23 cellular contexts compared by ENCODE assay signal in the genomic region with DNA sequence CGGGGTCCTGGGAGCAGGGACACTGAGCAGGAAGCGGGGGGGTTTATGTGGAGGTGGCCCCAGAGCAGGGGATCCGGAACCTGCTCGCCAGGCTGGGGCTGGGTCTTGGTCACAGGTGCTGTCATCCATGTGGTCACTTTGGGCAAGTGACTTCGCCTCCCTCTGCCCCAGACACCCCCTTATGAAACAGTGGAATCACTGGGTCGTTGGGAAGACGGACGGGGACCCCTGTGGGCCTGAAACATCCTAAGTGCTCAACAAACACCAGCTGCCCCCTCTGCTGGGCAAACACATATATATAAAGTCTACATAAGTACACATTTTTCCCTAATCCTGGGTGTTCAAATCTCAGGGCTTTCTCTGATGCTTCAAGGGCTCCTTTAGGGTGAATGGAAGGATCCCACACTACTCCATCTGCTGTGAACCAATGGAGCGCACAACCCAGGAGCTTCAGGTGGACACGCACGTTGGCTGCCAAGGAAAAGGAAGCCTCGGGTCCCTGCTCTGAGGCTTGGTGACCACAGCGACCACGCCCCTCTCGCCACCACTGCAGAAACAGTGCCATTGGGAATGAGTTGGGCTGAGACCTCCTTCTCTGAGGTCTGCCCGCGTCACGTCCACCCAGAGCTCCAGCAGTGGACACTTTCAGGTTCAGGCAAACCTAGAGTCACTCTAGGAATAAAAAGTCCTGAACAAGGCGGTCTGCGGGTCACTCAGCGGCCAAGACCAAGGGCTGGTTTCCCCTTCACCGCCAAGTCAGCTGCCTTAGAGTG. TPM values are rescaled to one million over a fixed set of nuclear protein-coding genes. Genes with fewer than 3 reads are reported as not detected.
A peak's percentile ranks its signal among the peaks of the same experiment; 100 is the strongest.
DNase-seq lines count a peak whose midpoint lies in the region; ATAC-seq and TF ChIP-seq lines count a peak whose summit lies in the region.
"Had no signal": no experiment of that assay in that cellular context is flagged by ENCODE, and none has a peak within 500 bp of the region (broad histone marks: within the 10 kb centered on the region; RNA-seq: fewer than 3 reads in every experiment).

No MANE protein-coding gene starts in this region.

- H2AK5ac ChIP-seq in neuronal stem cell (ENCODE audit: low read depth, low read length) (no peak overlapping the region), mesenchymal stem cell (ENCODE audit: low read length, severe bottlenecking) (no peak overlapping the region)

- no peak overlapping the region for H3K4ac ChIP-seq in neuronal stem cell (ENCODE audit: low read length)
- no peak overlapping the region for H3K4ac ChIP-seq in mesenchymal stem cell (ENCODE audit: low read depth in 1 of 2, low read length in 2 of 2)

- H2BK5ac ChIP-seq in neuronal stem cell (ENCODE audit: low read length) (no peak overlapping the region), mesenchymal stem cell (ENCODE audit: low read depth, low read length, poor library complexity, severe bottlenecking) (no peak overlapping the region)

- TF ChIP-seq CTCF in GM12874 (IDR thresholded peaks at IDR 0.05; ENCODE audit: insufficient read depth, low read depth, low read length) (0 out of 2 replicates have a peak, but pooled peaks have one; percentile 2), Loucy (conservative IDR thresholded peaks at IDR 0.05; ENCODE audit: low read length) (peak; percentile 41), astrocyte of the spinal cord (IDR thresholded peaks at IDR 0.05; ENCODE audit: low read depth, low read length) (peak; percentile 12), MM.1S (IDR thresholded peaks at IDR 0.05; ENCODE audit: low read length) (no peak)

- no peaks in the 10 kb centered on the region for H3K4me1 ChIP-seq in Loucy (ENCODE audit: insufficient read depth, low read length, poor library complexity, severe bottlenecking)
- peaks cover 0 to 2% of the 10 kb centered on the region in 2 donors for H3K4me1 ChIP-seq in neuronal stem cell (ENCODE audit: control insufficient read depth in 2 of 2, insufficient read depth in 1 of 2, low read depth in 1 of 2, low read length in 2 of 2)
- H3K4me1 ChIP-seq in mesenchymal stem cell (ENCODE audit: control insufficient read depth, insufficient read depth, low read depth, low read length): peaks cover 16% of the 10 kb centered on the region
- H3K4me1 ChIP-seq in MM.1S (ENCODE audit: low read length): no peaks in the 10 kb centered on the region
- H3K4me1 ChIP-seq: adrenal gland, parathyroid adenoma had no signal

- H2BK15ac ChIP-seq in neuronal stem cell (ENCODE audit: low read length) (no peak overlapping the region), mesenchymal stem cell (ENCODE audit: low read depth, poor library complexity, severe bottlenecking) (no peak overlapping the region)

- H3F3A ChIP-seq in Loucy (ENCODE audit: low read depth): no peaks in the 10 kb centered on the region
- H3F3A ChIP-seq in MM.1S (ENCODE audit: insufficient read depth, low read length): no peaks in the 10 kb centered on the region

- no peak overlapping the region for H3K9ac ChIP-seq in Loucy (ENCODE audit: low read depth, low read length, poor library complexity, severe bottlenecking)
- no peak overlapping the region for H3K9ac ChIP-seq in neuronal stem cell (ENCODE audit: low read depth, low read length, poor library complexity)
- no peak overlapping the region for H3K9ac ChIP-seq in mesenchymal stem cell (ENCODE audit: low read length)
- no peak overlapping the region for H3K9ac ChIP-seq in MM.1S (ENCODE audit: low read length)
- H3K9ac ChIP-seq: parathyroid adenoma had no signal

- no peak overlapping the region for H3K4me2 ChIP-seq in Loucy (ENCODE audit: low read depth, low read length, poor library complexity, severe bottlenecking)
- H3K4me2 ChIP-seq in neuronal stem cell (ENCODE audit: insufficient read depth, low read length, poor library complexity, severe bottlenecking): no peak overlapping the region
- no peak overlapping the region for H3K4me2 ChIP-seq in mesenchymal stem cell (ENCODE audit: low read length, poor library complexity, severe bottlenecking)
- H3K4me2 ChIP-seq in MM.1S (ENCODE audit: low read depth, low read length): no peak overlapping the region

- H3K18ac ChIP-seq in neuronal stem cell (ENCODE audit: low read length) (peak overlapping the region; percentile 25), mesenchymal stem cell (ENCODE audit: low read depth in 1 of 2, low read length in 2 of 2) (no peak overlapping the region)

- DNase-seq in astrocyte of the spinal cord (ENCODE audit: low read depth, low spot score): no peak
- no peak for DNase-seq in neuronal stem cell (ENCODE audit: low spot score)
- DNase-seq in mesenchymal stem cell: no peak
- DNase-seq in MM.1S: no peak
- no peak for DNase-seq in GDM1 (lab: John Stamatoyannopoulos, UW)
- DNase-seq: activated CD4-positive, alpha-beta T cell treated with anti-CD3 and anti-CD28 coated beads for 48 hours; activated CD8-positive, alpha-beta memory T cell treated with anti-CD3 and anti-CD28 coated beads, Interleukin-2, amount 50 U/mL, for 4 hours; activated gamma-delta T cell; adrenal gland; Calu3; caudate nucleus; head of caudate nucleus; NCI-H1436; NCI-H2171 treated with DMSO at 0.1 percent for 48 hours; NCI-H748 treated with DMSO at 0.1 percent for 48 hours; stimulated activated CD4-positive, alpha-beta T cell treated with anti-CD3 and anti-CD28 coated beads, Interleukin-2, amount 100 ng/mL, for 24 hours; T1000 had no signal

- H4K20me1 ChIP-seq in Loucy (ENCODE audit: insufficient read depth, low read length, poor library complexity, severe bottlenecking): no peaks in the 10 kb centered on the region
- H4K20me1 ChIP-seq in MM.1S (ENCODE audit: insufficient read depth, low read length): no peaks in the 10 kb centered on the region

- H3K79me2 ChIP-seq in Loucy (ENCODE audit: insufficient read depth, low read length): no peaks in the 10 kb centered on the region
- H3K79me2 ChIP-seq in MM.1S (ENCODE audit: low read length): no peaks in the 10 kb centered on the region

- no CpG with 5 or more reads among the region's 22 CpGs for WGBS in neuronal stem cell (ENCODE audit: extremely low coverage in 2 of 2, insufficient read length in 2 of 2, insufficient replicate concordance in 1 of 2), 2 donors
- WGBS in mesenchymal stem cell: 96% methylated on average over 22 of the region's 22 CpGs

- H2BK12ac ChIP-seq in neuronal stem cell (ENCODE audit: low read length): no peak overlapping the region
- no peak overlapping the region for H2BK12ac ChIP-seq in mesenchymal stem cell (ENCODE audit: low read length in 2 of 2)

- peaks cover 13% of the 10 kb centered on the region for H3K79me1 ChIP-seq in neuronal stem cell (ENCODE audit: low read depth, low read length)
- H3K79me1 ChIP-seq in mesenchymal stem cell (replicated peaks; ENCODE audit: low read length, poor library complexity, severe bottlenecking): peaks cover 50% of the 10 kb centered on the region

- H2BK120ac ChIP-seq in neuronal stem cell (ENCODE audit: low read depth, low read length) (no peak overlapping the region), mesenchymal stem cell (ENCODE audit: low read depth, low read length) (no peak overlapping the region)

- no peak for ATAC-seq in GM21619 (IDR thresholded peaks at IDR 0.05; ENCODE audit: unreplicated experiment)
- ATAC-seq: naive thymus-derived CD4-positive, alpha-beta T cell; Panc1 had no signal

- H3K27me3 ChIP-seq in Loucy (ENCODE audit: insufficient read depth, low read length, poor library complexity, severe bottlenecking) (no peaks in the 10 kb centered on the region), neuronal stem cell (ENCODE audit: control insufficient read depth in 3 of 3, insufficient read depth in 3 of 3, low read depth in 1 of 3, low read length in 3 of 3) (no peaks in the 10 kb centered on the region), mesenchymal stem cell (ENCODE audit: control insufficient read depth in 1 of 2, insufficient read depth in 1 of 2, low read length in 2 of 2) (no peaks in the 10 kb centered on the region), MM.1S (replicated peaks; ENCODE audit: insufficient read depth, low read length) (no peaks in the 10 kb centered on the region)
- H3K27me3 ChIP-seq: adrenal gland had no signal

- H2AFZ ChIP-seq in Loucy (ENCODE audit: low read length) (no peak overlapping the region), neuronal stem cell (ENCODE audit: low read length) (no peak overlapping the region), mesenchymal stem cell (ENCODE audit: low read depth, low read length) (no peak overlapping the region), MM.1S (ENCODE audit: low read length) (no peak overlapping the region)
- H2AFZ ChIP-seq: parathyroid adenoma had no signal

- H3K9me3 ChIP-seq in Loucy (ENCODE audit: insufficient read depth, low read depth, low read length) (no peaks in the 10 kb centered on the region), neuronal stem cell (replicated peaks in 1 of 2; ENCODE audit: control insufficient read depth in 2 of 2, insufficient read depth in 1 of 2, low read depth in 1 of 2, low read length in 2 of 2) (peaks cover 0 to 1% of the 10 kb centered on the region in 2 donors), mesenchymal stem cell (ENCODE audit: control insufficient read depth, low read length) (no peaks in the 10 kb centered on the region), MM.1S (replicated peaks; ENCODE audit: insufficient read depth, low read length) (no peaks in the 10 kb centered on the region)
- H3K9me3 ChIP-seq: adrenal gland had no signal

- H3K36me3 ChIP-seq in Loucy (ENCODE audit: insufficient read depth, low read length) (no peaks in the 10 kb centered on the region), neuronal stem cell (replicated peaks in 1 of 2; ENCODE audit: control insufficient read depth in 2 of 2, insufficient read depth in 2 of 2, low read length in 2 of 2) (peaks cover 16 to 82% of the 10 kb centered on the region in 2 donors), mesenchymal stem cell (ENCODE audit: control insufficient read depth in 1 of 2, insufficient read depth in 2 of 2, low read depth in 1 of 2, low read length in 2 of 2) (peaks cover 72 to 88% of the 10 kb centered on the region in 2 experiments), MM.1S (replicated peaks; ENCODE audit: insufficient read depth, low read length) (no peaks in the 10 kb centered on the region)

- H3K23ac ChIP-seq in neuronal stem cell (ENCODE audit: low read depth, low read length, poor library complexity) (no peak overlapping the region), mesenchymal stem cell (ENCODE audit: low read length in 2 of 2) (no peak overlapping the region)

- H3K27ac ChIP-seq in neuronal stem cell (replicated peaks; ENCODE audit: low read length): no peak overlapping the region
- H3K27ac ChIP-seq in mesenchymal stem cell (ENCODE audit: low read length, poor library complexity, severe bottlenecking): no peak overlapping the region
- no peak overlapping the region for H3K27ac ChIP-seq in MM.1S (ENCODE audit: low read length)
- H3K27ac ChIP-seq: adrenal gland, parathyroid adenoma had no signal

- H4K91ac ChIP-seq in neuronal stem cell (ENCODE audit: low read depth, low read length, poor library complexity) (no peak overlapping the region), mesenchymal stem cell (ENCODE audit: low read length) (no peak overlapping the region)

- H3K9me2 ChIP-seq in Loucy (replicated peaks; ENCODE audit: low read depth, low read length) (no peaks in the 10 kb centered on the region), MM.1S (replicated peaks; ENCODE audit: insufficient read depth, low read length) (no peaks in the 10 kb centered on the region)

- in situ Hi-C loops in astrocyte of the spinal cord (cut with HindIII; ENCODE audit: low sequenced_read_pairs): no loop called here

- no peak overlapping the region for H3K4me3 ChIP-seq in Loucy (ENCODE audit: low read length, poor library complexity, severe bottlenecking)
- H3K4me3 ChIP-seq in astrocyte of the spinal cord (ENCODE audit: low read depth, low read length): no peak overlapping the region
- no peak overlapping the region for H3K4me3 ChIP-seq in neuronal stem cell (ENCODE audit: low read length in 2 of 2)
- no peak overlapping the region for H3K4me3 ChIP-seq in mesenchymal stem cell (ENCODE audit: insufficient read depth in 1 of 2, low read depth in 1 of 2, low read length in 2 of 2)
- H3K4me3 ChIP-seq in MM.1S (ENCODE audit: low read length): no peak overlapping the region
- H3K4me3 ChIP-seq: adrenal gland had no signal

- H3K14ac ChIP-seq in neuronal stem cell (ENCODE audit: low read length) (no peak overlapping the region), mesenchymal stem cell (ENCODE audit: low read length in 2 of 2) (no peak overlapping the region)

- H4K8ac ChIP-seq in neuronal stem cell (ENCODE audit: low read depth, low read length) (no peak overlapping the region), mesenchymal stem cell (ENCODE audit: low read length) (no peak overlapping the region)

RNA-seq across cellular contexts. Expression of a gene that starts 54.6 kb away (rescaled TPM):
- 44.7 TPM for polyA plus RNA-seq in neuronal stem cell (2013, experiment 1 of 2)
- polyA plus RNA-seq in neuronal stem cell (2013, experiment 2 of 2): 45.1 TPM
- 64.0 TPM for polyA plus RNA-seq in mesenchymal stem cell (2013, experiment 1 of 2)
- 61.5 TPM for polyA plus RNA-seq in mesenchymal stem cell (2013, experiment 2 of 2)
